ENCODE assay signal across 16 cellular contexts in genomic region chr2:235504459-235505200, GRCh38. TPM values are rescaled to one million over a fixed set of nuclear protein-coding genes. Genes with fewer than 3 reads are reported as not detected.
DNase-seq lines count a peak whose midpoint lies in the region; ATAC-seq and TF ChIP-seq lines count a peak whose summit lies in the region.
"Had no signal": no experiment of that assay in that cellular context is flagged by ENCODE, and none has a peak within 500 bp of the region (broad histone marks: within the 10 kb centered on the region; RNA-seq: fewer than 3 reads in every experiment).

No MANE protein-coding gene starts in this region.

- H3K9ac ChIP-seq in iPS-20b (ENCODE audit: low read depth, low read length): peak overlapping the region; percentile 67; the same call in 1 of the 2 replicates

- H3K36me3 Mint-ChIP-seq in GM23338 (ENCODE audit: low read depth) (no peaks in the 10 kb centered on the region; the same call in 2 of the 3 replicates), progenitor cell of endocrine pancreas (ENCODE audit: insufficient read depth) (peaks cover 4% of the 10 kb centered on the region)
- H3K36me3 Mint-ChIP-seq: CD8-positive, alpha-beta T cell had no signal

- ATAC-seq in GM23338 (peak; percentile 60), psoas muscle (no peak)
- ATAC-seq: CD8-positive, alpha-beta T cell had no signal

- H3K27ac ChIP-seq in GM23338 (ENCODE audit: low read depth): peak overlapping the region; percentile 74
- H3K27ac ChIP-seq in iPS-20b (ENCODE audit: low read length): no peak overlapping the region
- no peak overlapping the region for H3K27ac ChIP-seq in psoas muscle
- no peak overlapping the region for H3K27ac ChIP-seq in brain microvascular endothelial cell
- H3K27ac ChIP-seq: SJCRH30 had no signal

- 0 out of 2 replicates have a peak, but pooled peaks cover 2% of the 10 kb centered on the region for H3F3A ChIP-seq in GM23338 (replicated peaks; ENCODE audit: low read depth)

- peak overlapping the region; percentile 68 for H3K4me2 ChIP-seq in GM23338

- no peaks in the 10 kb centered on the region for H3K9me3 ChIP-seq in iPS-20b (ENCODE audit: insufficient read depth, low read depth, low read length)
- no peaks in the 10 kb centered on the region for H3K9me3 ChIP-seq in psoas muscle
- H3K9me3 ChIP-seq: heart right ventricle, SJCRH30 had no signal

- H3K4me1 ChIP-seq in GM23338 (ENCODE audit: insufficient read depth): peaks cover 69% of the 10 kb centered on the region
- peaks cover 52% of the 10 kb centered on the region for H3K4me1 ChIP-seq in iPS-20b (ENCODE audit: insufficient read depth, low read length)
- peaks cover 50% of the 10 kb centered on the region for H3K4me1 ChIP-seq in psoas muscle

- no peak overlapping the region for H2AFZ ChIP-seq in GM23338

- H3K9me3 Mint-ChIP-seq in GM23338 (no peaks in the 10 kb centered on the region), progenitor cell of endocrine pancreas (ENCODE audit: low read depth) (no peaks in the 10 kb centered on the region)
- H3K9me3 Mint-ChIP-seq: CD8-positive, alpha-beta T cell; stimulated activated naive CD8-positive, alpha-beta T cell treated with anti-CD3 and anti-CD28 coated beads, Interleukin-15, Interleukin-2, amounts not matched to agents 100 ng/mL and 50 ng/mL, for 24 hours had no signal

- H3K27ac Mint-ChIP-seq in GM23338 (peak overlapping the region; percentile 43; the same call in 1 of the 2 replicates), progenitor cell of endocrine pancreas (peak overlapping the region; percentile 92)
- H3K27ac Mint-ChIP-seq: CD8-positive, alpha-beta T cell; stimulated activated naive CD8-positive, alpha-beta T cell treated with anti-CD3 and anti-CD28 coated beads, Interleukin-15, Interleukin-2, amounts not matched to agents 100 ng/mL and 50 ng/mL, for 24 hours had no signal

- no peaks in the 10 kb centered on the region for H3K27me3 ChIP-seq in GM23338 (ENCODE audit: insufficient read depth)
- H3K27me3 ChIP-seq in iPS-20b (ENCODE audit: insufficient read depth, low read length): no peaks in the 10 kb centered on the region
- H3K27me3 ChIP-seq in psoas muscle (ENCODE audit: insufficient read depth in 3 of 3, low read length in 2 of 3): no peaks in the 10 kb centered on the region
- H3K27me3 ChIP-seq in brain microvascular endothelial cell (replicated peaks): no peaks in the 10 kb centered on the region
- H3K27me3 ChIP-seq: heart right ventricle, SJCRH30 had no signal

- no peaks in the 10 kb centered on the region for H3K9me2 ChIP-seq in GM23338 (ENCODE audit: insufficient read depth)

- H3K79me2 ChIP-seq in GM23338 (replicated peaks; ENCODE audit: insufficient read depth): peaks cover 97% of the 10 kb centered on the region

- TF ChIP-seq CTCF in GM23338 (conservative IDR thresholded peaks at IDR 0.05; ENCODE audit: low read depth in 2 of 2) (peak in 1 of 2 experiments; percentile 43; a peak in 2 of 4 replicates), progenitor cell of endocrine pancreas (IDR thresholded peaks at IDR 0.05; ENCODE audit: unreplicated experiment) (no peak), psoas muscle (IDR thresholded peaks at IDR 0.05) (no peak), brain microvascular endothelial cell (IDR thresholded peaks at IDR 0.05; ENCODE audit: low read depth, low read length, missing control alignments) (no peak)

- H3K4me1 Mint-ChIP-seq in GM23338: peaks cover 77% of the 10 kb centered on the region
- H3K4me1 Mint-ChIP-seq in progenitor cell of endocrine pancreas (ENCODE audit: low read depth): peaks cover 58% of the 10 kb centered on the region

- intact Hi-C loops in psoas muscle (cut with DNase I): no loop called here

- H3K36me3 ChIP-seq in GM23338 (ENCODE audit: insufficient read depth) (no peaks in the 10 kb centered on the region), iPS-20b (ENCODE audit: insufficient read depth, low read depth, low read length) (no peaks in the 10 kb centered on the region), psoas muscle (ENCODE audit: insufficient read depth in 1 of 2, low read depth in 1 of 2) (no peaks in the 10 kb centered on the region), brain microvascular endothelial cell (replicated peaks) (no peaks in the 10 kb centered on the region)
- H3K36me3 ChIP-seq: SJCRH30 had no signal

- peaks cover 33% of the 10 kb centered on the region for H4K20me1 ChIP-seq in GM23338 (replicated peaks; ENCODE audit: insufficient read depth)

- in situ Hi-C loops in brain microvascular endothelial cell (cut with HindIII; ENCODE audit: low pct_ligation_motif_present, low sequenced_read_pairs): no loop called here

- H3K4me3 ChIP-seq in GM23338 (no peak overlapping the region), iPS-20b (ENCODE audit: low read length) (no peak overlapping the region), psoas muscle (no peak overlapping the region), brain microvascular endothelial cell (ENCODE audit: low read depth, low read length) (no peak overlapping the region)
- H3K4me3 ChIP-seq: SJCRH30 had no signal

- H3K27me3 Mint-ChIP-seq in GM23338 (ENCODE audit: insufficient read depth, low read depth, poor library complexity) (peaks cover 11% of the 10 kb centered on the region), progenitor cell of endocrine pancreas (no peaks in the 10 kb centered on the region)

- 72 to 78% (median 76%) methylated on average over 11 of the region's 11 CpGs for WGBS in psoas muscle, 3 donors

- H3K4me3 Mint-ChIP-seq in GM23338 (no peak overlapping the region), progenitor cell of endocrine pancreas (ENCODE audit: low read depth) (no peak overlapping the region)
- H3K4me3 Mint-ChIP-seq: CD8-positive, alpha-beta T cell; mesothelial cell of epicardium; stimulated activated naive CD8-positive, alpha-beta T cell treated with anti-CD3 and anti-CD28 coated beads, Interleukin-15, Interleukin-2, amounts not matched to agents 100 ng/mL and 50 ng/mL, for 24 hours had no signal

- DNase-seq in GM23338 (ENCODE audit: low spot score) (no peak), RPMI8226 (peak; percentile 24), progenitor cell of endocrine pancreas (ENCODE audit: low spot score, unreplicated experiment) (no peak), T-helper 2 cell (no peak), psoas muscle (no peak), brain microvascular endothelial cell (no peak)
- DNase-seq: activated CD4-positive, CD25-positive, alpha-beta regulatory T cell; activated T-cell treated with anti-CD3 and anti-CD28 coated beads, Interleukin-2, amount 50 U/mL, for 1 hour; CD8-positive, alpha-beta T cell; NCI-H1417 treated with DMSO at 0.1 percent for 48 hours; SJCRH30; stimulated activated CD4-positive, alpha-beta T cell treated with anti-CD3 and anti-CD28 coated beads, Interleukin-4, amount 100 ng/mL, for 4 hours had no signal

TF ChIP-seq in GM23338, 12 proteins besides CTCF, POLR2A, EP300 and RAD21 (continues in another document):
- TF ChIP-seq EZH2phosphoT487 (IDR thresholded peaks at IDR 0.05; ENCODE audit: unreplicated experiment) (no peak), NANOG (IDR thresholded peaks at IDR 0.05; ENCODE audit: borderline replicate concordance) (no peak), ZNF331 (CRISPR knock-in tag; IDR thresholded peaks at IDR 0.05; ENCODE audit: low read depth) (no peak), ETS1 (IDR thresholded peaks at IDR 0.05) (no peak), STAT1 (IDR thresholded peaks at IDR 0.05; ENCODE audit: unreplicated experiment) (no peak)

RNA-seq across cellular contexts. Expression of gene AGAP1, which starts 10.8 kb away (rescaled TPM):
- 25.1 and 27.9 TPM in 2 replicates for total RNA-seq in GM23338 (2014; rRNA removed; shearing (Covaris generic))
- 13.3 and 16.4 TPM in 2 replicates for polyA plus RNA-seq in GM23338 (2016; fragmentation: Nextera tagmentation; extraction: Ambion mirVana)
- 43.3 and 47.2 TPM in 2 replicates for total RNA-seq in progenitor cell of endocrine pancreas
- 10 to 100 TPM; 14.3 to 21.6 (median 18.6) TPM for total RNA-seq in psoas muscle
- 10 to 100 TPM in 1 of 3 donors, 1 to 10 TPM in 2; 4.2 to 19.6 (median 5.8) TPM for polyA plus RNA-seq in psoas muscle
